In genomic region chr6:75306074-75306473, GRCh38 we compare ENCODE assay signal across 17 cellular contexts. TPM values are rescaled to one million over a fixed set of nuclear protein-coding genes. Genes with fewer than 3 reads are reported as not detected.
DNase-seq lines count a peak whose midpoint lies in the region; ATAC-seq and TF ChIP-seq lines count a peak whose summit lies in the region.
"Had no signal": no experiment of that assay in that cellular context is flagged by ENCODE, and none has a peak within 500 bp of the region (broad histone marks: within the 10 kb centered on the region; RNA-seq: fewer than 3 reads in every experiment).

No MANE protein-coding gene starts in this region.

- peak overlapping the region; percentile 9 for H3K27ac ChIP-seq in left ventricle myocardium inferior (replicated peaks)
- H3K27ac ChIP-seq in right cardiac atrium (ENCODE audit: low read length) = no peak overlapping the region
- peak overlapping the region in 3 of 5 donors; percentile 16 to 44 (median 22) for H3K27ac ChIP-seq in stomach
- H3K27ac ChIP-seq: RWPE1 had no signal

- WGBS in right cardiac atrium = 47% methylated on average over 4 of the region's 4 CpGs
- WGBS in stomach, 5 donors = 17 to 41% (median 25%) methylated on average over 4 of the region's 4 CpGs

- POLR2A ChIA-PET in GM10248 (lab: Yijun Ruan, JAX) = no interaction called here

- CTCF ChIA-PET in GM10248 (lab: Yijun Ruan, JAX) = interaction anchor here (1.3 to 3.5 kb wide), 5 partner anchors 9 to 222 kb away, joined by 3 to 17 read pairs (median 5); no protein-coding TSS in a partner anchor

- H3K27me3 Mint-ChIP-seq in nephron progenitor cell (ENCODE audit: low read depth, poor library complexity) = no peaks in the 10 kb centered on the region
- H3K27me3 Mint-ChIP-seq: CD4-positive, CD25-positive, alpha-beta regulatory T cell had no signal

- TF ChIP-seq EP300 in stomach (IDR thresholded peaks at IDR 0.05) = no peak

- H3K27me3 ChIP-seq in left ventricle myocardium inferior (ENCODE audit: low read depth) (no peaks in the 10 kb centered on the region), right cardiac atrium (ENCODE audit: control insufficient read depth, insufficient read depth) (no peaks in the 10 kb centered on the region), stomach (no peaks in the 10 kb centered on the region)

- intact Hi-C loops in left ventricle myocardium inferior (cut with micrococcal nuclease) = no loop called here
- intact Hi-C loops in right cardiac atrium (cut with DNase I) = loop anchor here in 2 of 4 donors (10.0 kb wide), 2 partner anchors 199 to 209 kb away; no protein-coding TSS in a partner anchor
- intact Hi-C loops in stomach (cut with DNase I; ENCODE audit: low total_unique reads) = no loop called here

- H3K27ac Mint-ChIP-seq in nephron progenitor cell = no peak overlapping the region

- no peaks in the 10 kb centered on the region for H3K36me3 Mint-ChIP-seq in nephron progenitor cell (ENCODE audit: low read depth)
- H3K36me3 Mint-ChIP-seq: CD4-positive, CD25-positive, alpha-beta regulatory T cell had no signal

- no peak for ATAC-seq in right cardiac atrium
- ATAC-seq: K562 had no signal

- no peak for DNase-seq in left ventricle myocardium inferior
- no peak for DNase-seq in right cardiac atrium
- DNase-seq in amniotic epithelial cell (ENCODE audit: low read depth) = peak; percentile 12
- peak; percentile 34 to 65 for DNase-seq in lung microvascular endothelial cell (ENCODE audit: low read depth in 2 of 2)
- no peak for DNase-seq in stomach
- no peak for DNase-seq in nephron progenitor cell
- no peak for DNase-seq in inferior parietal cortex (ENCODE audit: extremely low spot score)
- no peak for DNase-seq in GM10248 (ENCODE audit: extremely low spot score)
- DNase-seq: DMS79; NCI-H1436 treated with DMSO at 0.1 percent for 48 hours; NCI-H2081 treated with DMSO at 0.1 percent for 48 hours; NCI-H526 treated with DMSO at 0.1 percent for 48 hours; NK-92 treated with Interleukin-12 subunit alpha and Interleukin-12 subunit beta, amount 100 ng/mL, for 24 hours; OCI-M1 had no signal

- H3K9me3 Mint-ChIP-seq in nephron progenitor cell = no peaks in the 10 kb centered on the region
- H3K9me3 Mint-ChIP-seq: CD4-positive, CD25-positive, alpha-beta regulatory T cell had no signal

- H3K9me3 ChIP-seq in left ventricle myocardium inferior (replicated peaks) (peaks cover 3% of the 10 kb centered on the region), right cardiac atrium (ENCODE audit: control insufficient read depth, low read length) (no peaks in the 10 kb centered on the region), stomach (no peaks in the 10 kb centered on the region)

- TF ChIP-seq CTCF in left ventricle myocardium inferior (IDR thresholded peaks at IDR 0.05; ENCODE audit: borderline replicate concordance) (no peak), stomach (IDR thresholded peaks at IDR 0.05) (no peak), nephron progenitor cell (IDR thresholded peaks at IDR 0.05) (no peak), GM10248 (IDR thresholded peaks at IDR 0.05; ENCODE audit: control extremely low read depth, extremely low read depth, low read depth, missing control alignments) (no peak)

- no peak overlapping the region for H3K4me3 ChIP-seq in left ventricle myocardium inferior
- no peak overlapping the region for H3K4me3 ChIP-seq in right cardiac atrium (ENCODE audit: low read length)
- no peak overlapping the region for H3K4me3 ChIP-seq in stomach
- H3K4me3 ChIP-seq: K562 had no signal

- no peak overlapping the region for H3K4me3 Mint-ChIP-seq in nephron progenitor cell
- H3K4me3 Mint-ChIP-seq: CD4-positive, CD25-positive, alpha-beta regulatory T cell had no signal

- no peak for TF ChIP-seq POLR2A in stomach (IDR thresholded peaks at IDR 0.05)

- peaks cover 29% of the 10 kb centered on the region for H3K36me3 ChIP-seq in left ventricle myocardium inferior
- H3K36me3 ChIP-seq in stomach = no peaks in the 10 kb centered on the region

- no peaks in the 10 kb centered on the region for H3K4me1 Mint-ChIP-seq in nephron progenitor cell

- H3K4me1 ChIP-seq in left ventricle myocardium inferior (peaks cover 27% of the 10 kb centered on the region), right cardiac atrium (ENCODE audit: control insufficient read depth, insufficient read depth, low read length) (no peaks in the 10 kb centered on the region), stomach (peaks cover 0 to 16% (median 8%) of the 10 kb centered on the region in 4 donors)

RNA-seq across cellular contexts. Expression of gene TMEM30A, which starts 21.5 kb away (rescaled TPM):
- total RNA-seq in left ventricle myocardium inferior = 52.3 TPM
- total RNA-seq in right cardiac atrium = 10 to 100 TPM; 58.6 to 70.7 (median 65.5) TPM
- 34.6 TPM for polyA plus RNA-seq in right cardiac atrium
- total RNA-seq in lung microvascular endothelial cell = 121 and 126 TPM in 2 replicates
- total RNA-seq in stomach = 100 to 1,000 TPM in 1 of 5 donors, 10 to 100 TPM in 3, 1 to 10 TPM in 1; 5.2 to 175 (median 72.8) TPM
- 10 to 100 TPM; 15.7 to 28.3 (median 26.0) TPM for polyA plus RNA-seq in stomach

Comparison
In these comparisons a context has a peak if more than half of its experiments do, and no peak if none do; other contexts are left out.
1. DNase-seq: peak in amniotic epithelial cell (single experiment) and lung microvascular endothelial cell (2 of 2); none in left ventricle myocardium inferior (single experiment), right cardiac atrium (0 of 3), stomach (single experiment), nephron progenitor cell (single experiment), inferior parietal cortex (single experiment) and GM10248 (single experiment).